Comparison of ENCODE assay signal across 25 cellular contexts in genomic region chr9:90936380-90936779, GRCh38.
"Had no signal": no experiment of that assay in that cellular context is flagged by ENCODE, and none has a peak within 500 bp of the region (broad histone marks: within the 10 kb centered on the region; RNA-seq: fewer than 3 reads in every experiment).

No MANE protein-coding gene starts in this region.

- H3K27ac Mint-ChIP-seq: activated naive CD4-positive, alpha-beta T cell treated with anti-CD3 and anti-CD28 coated beads, Interleukin-2, amount 50 U/mL, for 72 hours; activated T-cell treated with anti-CD3 and anti-CD28 coated beads, Interleukin-2, amount 50 U/mL, for 24 hours; activated T-helper 17 cell treated with anti-CD3 and anti-CD28 coated beads, Interleukin-2, amount 50 U/mL, for 72 hours; immature natural killer cell; nephron had no signal

- H3K4me3 ChIP-seq: adrenal gland, ascending aorta, cardiac muscle cell, hepatocyte, left ventricle myocardium inferior, pancreas, psoas muscle, right atrium auricular region, stomach, uterus had no signal

- H3K9me3 ChIP-seq: adrenal gland, ascending aorta, neutrophil, pancreas, psoas muscle, right atrium auricular region, uterus had no signal

- H3K4me1 Mint-ChIP-seq: activated T-helper 17 cell treated with anti-CD3 and anti-CD28 coated beads, Interleukin-2, amount 50 U/mL, for 72 hours; immature natural killer cell had no signal

- FAIRE-seq: pancreas had no signal

- H3K4me3 Mint-ChIP-seq: activated T-cell treated with anti-CD3 and anti-CD28 coated beads, Interleukin-2, amount 50 U/mL, for 24 hours; activated T-helper 17 cell treated with anti-CD3 and anti-CD28 coated beads, Interleukin-2, amount 50 U/mL, for 72 hours; immature natural killer cell; nephron had no signal

- H3K9me3 Mint-ChIP-seq: activated T-cell treated with anti-CD3 and anti-CD28 coated beads, Interleukin-2, amount 50 U/mL, for 24 hours; activated T-helper 17 cell treated with anti-CD3 and anti-CD28 coated beads, Interleukin-2, amount 50 U/mL, for 72 hours; immature natural killer cell had no signal

- H3K36me3 ChIP-seq: adrenal gland, ascending aorta, cardiac muscle cell, left ventricle myocardium inferior, neutrophil, pancreas, right atrium auricular region, stomach, uterus had no signal

- ATAC-seq: activated naive CD4-positive, alpha-beta T cell treated with anti-CD3 and anti-CD28 coated beads, Interleukin-2, amount 50 U/mL, for 72 hours; activated T-helper 17 cell treated with anti-CD3 and anti-CD28 coated beads, Interleukin-2, amount 50 U/mL, for 72 hours; foreskin keratinocyte; pancreas; psoas muscle had no signal

- H3K4me1 ChIP-seq: adrenal gland, ascending aorta, foreskin keratinocyte, left ventricle myocardium inferior, pancreas, psoas muscle, right atrium auricular region, stomach, uterus had no signal

- H3K36me3 Mint-ChIP-seq: activated naive CD4-positive, alpha-beta T cell treated with anti-CD3 and anti-CD28 coated beads, Interleukin-2, amount 50 U/mL, for 72 hours; immature natural killer cell had no signal

- H3K27ac ChIP-seq: adrenal gland, ascending aorta, cardiac muscle cell, epithelial cell of prostate, foreskin keratinocyte, hepatocyte, left ventricle myocardium inferior, neutrophil, pancreas, psoas muscle, right atrium auricular region, stomach, uterus had no signal

- DNase-seq: activated CD4-positive, alpha-beta T cell treated with anti-CD3 and anti-CD28 coated beads for 1 hour; activated T-cell treated with anti-CD3 and anti-CD28 coated beads, Interleukin-2, amount 50 U/mL, for 24 hours; adrenal gland; foreskin keratinocyte; immature natural killer cell; kidney glomerular epithelial cell; left ventricle myocardium inferior; mammary epithelial cell; pancreas; psoas muscle; stimulated activated CD4-positive, alpha-beta T cell treated with anti-CD3 and anti-CD28 coated beads, Interleukin-12 subunit alpha, Interleukin-12 subunit beta, amount 100 ng/mL, for 4 hours; stimulated activated CD4-positive, alpha-beta T cell treated with anti-CD3 and anti-CD28 coated beads, Interleukin-4, amount 100 ng/mL, for 4 hours; stomach; T-helper 9 cell; trophoblast cell; uterus had no signal
